1 cellular context compared by ENCODE assay signal in the genomic region with DNA sequence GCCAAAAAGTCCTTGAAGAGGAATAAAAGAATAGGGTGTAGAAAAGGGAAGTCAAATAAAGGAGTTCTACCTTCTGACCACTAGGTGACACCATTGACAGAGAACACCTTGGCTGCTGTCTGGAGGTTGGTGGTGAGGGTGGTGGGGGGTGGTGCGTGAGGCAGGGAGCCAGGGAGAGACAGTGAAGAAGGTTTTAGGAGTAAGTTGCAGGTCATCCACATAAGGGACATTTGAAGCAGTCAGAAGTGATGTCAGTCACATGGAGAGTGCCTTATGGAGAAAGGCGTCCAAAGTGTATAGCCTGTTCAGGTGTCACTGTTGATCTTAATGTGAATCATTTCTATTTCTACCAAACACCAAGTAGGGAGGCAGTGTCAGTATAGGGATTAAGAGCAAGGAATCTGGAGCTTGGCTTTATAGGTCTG.
TF ChIP-seq lines count a peak whose summit lies in the region.

No MANE protein-coding gene starts in this region.

TF ChIP-seq in SK-N-SH treated with all-trans-retinoic acid at 6 μM for 48 hours, 23 proteins besides CTCF, POLR2A, EP300 and RAD21 (continued from another document):
- no peak for TF ChIP-seq BACH2 (CRISPR knock-in tag; IDR thresholded peaks at IDR 0.05; ENCODE audit: borderline replicate concordance)
